22 cellular contexts compared by ENCODE assay signal in the genomic region with DNA sequence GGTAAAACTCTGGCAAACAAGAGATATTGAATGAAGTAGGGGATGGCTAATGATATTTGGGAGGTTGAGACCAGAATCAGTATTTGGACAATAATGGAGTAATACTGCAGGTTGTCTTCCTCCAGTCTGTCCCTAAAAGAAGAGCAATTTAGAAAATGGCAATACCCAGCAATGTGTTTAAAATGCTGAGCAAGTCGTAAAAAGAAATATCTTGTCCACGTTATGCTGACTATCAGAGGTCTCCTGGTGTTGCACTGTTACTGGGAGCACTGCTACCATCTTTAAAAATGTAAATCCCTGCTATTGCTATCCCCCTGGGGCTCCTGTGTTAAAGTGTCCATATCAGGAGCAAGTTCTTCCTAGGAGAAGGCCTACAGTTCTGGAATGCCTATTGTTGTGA.
"Had no signal": no experiment of that assay in that cellular context is flagged by ENCODE, and none has a peak within 500 bp of the region (broad histone marks: within the 10 kb centered on the region; RNA-seq: fewer than 3 reads in every experiment).

No MANE protein-coding gene starts in this region.

- FAIRE-seq: colon, endothelial cell of umbilical vein, frontal cortex, islet of Langerhans, keratinocyte had no signal

- DNase-seq: dermis blood vessel endothelial cell; dorsolateral prefrontal cortex; effector CD4-positive, alpha-beta T cell; effector memory CD4-positive, alpha-beta T cell; foreskin keratinocyte; glutamatergic neuron; head of caudate nucleus; heart right ventricle; hippocampal formation; left cardiac atrium; left lung; left ventricle myocardium superior; lower lobe of right lung; mesenchymal stem cell; mucosa of descending colon had no signal

- H3K36me3 ChIP-seq: esophagus muscularis mucosa, heart right ventricle, left lung, lower lobe of right lung had no signal

- ATAC-seq: foreskin keratinocyte, heart right ventricle, left cardiac atrium, left lung, left ventricle myocardium superior, lower lobe of right lung, mucosa of descending colon had no signal

- H3K4me1 ChIP-seq: foreskin keratinocyte had no signal

- H3K4me3 ChIP-seq: coronary artery, dorsolateral prefrontal cortex, esophagus muscularis mucosa, heart right ventricle, left lung, lower lobe of right lung, mucosa of descending colon had no signal

- H3K27ac ChIP-seq: coronary artery, dorsolateral prefrontal cortex, esophagus muscularis mucosa, foreskin keratinocyte, heart right ventricle, left lung, lower lobe of right lung had no signal

- H3K27me3 ChIP-seq: dorsolateral prefrontal cortex, esophagus muscularis mucosa, foreskin keratinocyte, heart right ventricle, left lung had no signal

- H3K9me3 ChIP-seq: esophagus muscularis mucosa, heart right ventricle, left lung, lower lobe of right lung, mucosa of descending colon had no signal
